In genomic region chr17:59830846-59831486, GRCh38 we compare ENCODE assay signal across 9 cellular contexts.
DNase-seq lines count a peak whose midpoint lies in the region; ATAC-seq and FAIRE-seq lines count a peak whose summit lies in the region.
"Had no signal": no experiment of that assay in that cellular context is flagged by ENCODE, and none has a peak within 500 bp of the region (broad histone marks: within the 10 kb centered on the region; RNA-seq: fewer than 3 reads in every experiment).

No MANE protein-coding gene starts in this region.

- H3K27me3 Mint-ChIP-seq in effector memory CD8-positive, alpha-beta T cell: no peaks in the 10 kb centered on the region

- no peaks in the 10 kb centered on the region for H3K9me3 ChIP-seq in SJSA1 (replicated peaks)
- H3K9me3 ChIP-seq in skeletal muscle tissue (ENCODE audit: control insufficient read depth in 3 of 3, low read length in 3 of 3): no peaks in the 10 kb centered on the region

- peak; percentile 49 for FAIRE-seq in GM19239 (lab: Jason Lieb, UNC)

- H3K36me3 Mint-ChIP-seq in effector memory CD8-positive, alpha-beta T cell (ENCODE audit: insufficient read depth): peaks cover 16% of the 10 kb centered on the region

- no peak for ATAC-seq in effector memory CD8-positive, alpha-beta T cell (replicated peaks)

- no peaks in the 10 kb centered on the region for H3K9me3 Mint-ChIP-seq in effector memory CD8-positive, alpha-beta T cell

- peaks cover 27 to 48% of the 10 kb centered on the region in 2 donors for H3K4me1 Mint-ChIP-seq in effector memory CD8-positive, alpha-beta T cell (ENCODE audit: low read depth in 2 of 2)

- H3K27ac ChIP-seq in SJSA1 (peak overlapping the region; percentile 97), skeletal muscle tissue (ENCODE audit: low read depth, low read length) (peak overlapping the region; percentile 79)

- H3K27ac Mint-ChIP-seq in effector memory CD8-positive, alpha-beta T cell: peak overlapping the region; percentile 95 to 97

- H3K4me3 ChIP-seq in SJSA1: no peak overlapping the region
- H3K4me3 ChIP-seq in skeletal muscle tissue (ENCODE audit: low read length in 3 of 3): no peak overlapping the region

- no peak for DNase-seq in GM19239 (ENCODE audit: insufficient read length, low spot score)
- peak in 1 of 2 experiments; percentile 52 for DNase-seq in SJSA1 (ENCODE audit: low read depth in 1 of 2, low spot score in 2 of 2)
- no peak for DNase-seq in effector memory CD8-positive, alpha-beta T cell
- DNase-seq in NCI-H1048 (lab: John Stamatoyannopoulos, UW): no peak
- no peak for DNase-seq in cerebellar nuclear complex (lab: John Stamatoyannopoulos, UW)
- no peak for DNase-seq in GF-D8 (lab: John Stamatoyannopoulos, UW)
- DNase-seq in NCI-H510A (lab: John Stamatoyannopoulos, UW): no peak
- DNase-seq: caudate nucleus had no signal

- no peaks in the 10 kb centered on the region for H3K36me3 ChIP-seq in SJSA1
- no peaks in the 10 kb centered on the region for H3K36me3 ChIP-seq in skeletal muscle tissue (ENCODE audit: control insufficient read depth in 3 of 3, insufficient read depth in 3 of 3, low read length in 3 of 3)

- H3K4me3 Mint-ChIP-seq in effector memory CD8-positive, alpha-beta T cell: no peak overlapping the region

- H3K27me3 ChIP-seq in SJSA1 (replicated peaks): no peaks in the 10 kb centered on the region
- H3K27me3 ChIP-seq in skeletal muscle tissue (ENCODE audit: control insufficient read depth in 3 of 3, insufficient read depth in 3 of 3, low read length in 3 of 3): no peaks in the 10 kb centered on the region

- no peak overlapping the region for H3K9ac ChIP-seq in skeletal muscle tissue (ENCODE audit: low read depth in 1 of 3, low read length in 3 of 3)

- H3K4me1 ChIP-seq in SJSA1 (replicated peaks) (peaks cover 68% of the 10 kb centered on the region), skeletal muscle tissue (ENCODE audit: control insufficient read depth in 3 of 3, insufficient read depth in 3 of 3, low read length in 3 of 3) (peaks cover 6 to 26% (median 17%) of the 10 kb centered on the region in 3 donors)
